Comparison of ENCODE assay signal across 8 cellular contexts in the genomic region with DNA sequence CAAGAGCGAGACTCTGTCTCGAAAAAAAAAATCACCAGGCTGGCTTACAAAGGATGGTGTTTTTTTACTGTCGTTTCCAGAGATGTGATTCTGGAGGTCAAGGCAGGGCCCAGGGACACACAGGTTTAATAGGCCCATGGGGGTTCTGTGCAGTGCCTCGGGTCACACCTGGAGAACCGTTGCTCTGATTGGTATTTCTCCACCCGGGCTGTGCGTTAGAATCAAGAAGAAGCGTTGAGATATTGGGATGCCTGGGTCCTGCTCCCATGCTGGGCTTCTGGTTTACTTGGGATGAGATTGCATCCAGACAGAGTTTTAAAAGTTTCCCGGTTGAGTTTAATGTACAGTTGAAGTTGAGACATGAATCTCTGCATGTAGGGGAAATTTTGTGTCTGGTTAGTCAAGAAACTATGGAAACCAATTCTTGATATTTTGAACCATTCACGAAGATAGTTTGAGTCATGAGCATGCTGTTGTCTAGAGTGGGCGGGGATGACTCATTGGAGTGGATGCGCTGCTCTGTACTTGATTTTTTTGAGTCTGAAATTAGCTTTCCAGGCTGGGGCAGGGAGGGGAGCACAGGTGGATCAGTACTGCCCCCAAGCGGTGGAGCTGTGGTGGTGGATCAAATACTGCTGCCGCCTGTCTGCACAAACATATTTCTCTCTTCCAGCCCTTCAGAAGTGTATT. TPM values are rescaled to one million over a fixed set of nuclear protein-coding genes. Genes with fewer than 3 reads are reported as not detected.
DNase-seq lines count a peak whose midpoint lies in the region; ATAC-seq and TF ChIP-seq lines count a peak whose summit lies in the region.

No MANE protein-coding gene starts in this region.

- no peak overlapping the region for H3K9ac ChIP-seq in colonic mucosa (ENCODE audit: low read depth in 2 of 2, low read length in 2 of 2)

- TF ChIP-seq CTCF in colonic mucosa (IDR thresholded peaks at IDR 0.05): peak; percentile 84

- no peaks in the 10 kb centered on the region for H3K27me3 ChIP-seq in colonic mucosa

- H3K27ac ChIP-seq in colonic mucosa: peak overlapping the region; percentile 22

- no peaks in the 10 kb centered on the region for H3K36me3 ChIP-seq in colonic mucosa

- ATAC-seq in GM18858 (IDR thresholded peaks at IDR 0.05; ENCODE audit: unreplicated experiment): peak; percentile 93
- peak; percentile 77 for ATAC-seq in HG03095 (IDR thresholded peaks at IDR 0.05; ENCODE audit: unreplicated experiment)

- no peak overlapping the region for H3K4me3 ChIP-seq in colonic mucosa

- intact Hi-C loops in colonic mucosa (cut with DNase I): loop anchor here (2.0 to 10.0 kb wide), 2 partner anchors 107 to 449 kb away; a partner anchor contains a TSS

- no peaks in the 10 kb centered on the region for H3K9me3 ChIP-seq in colonic mucosa

- no peaks in the 10 kb centered on the region for H3K4me1 ChIP-seq in colonic mucosa

- DNase-seq in AG08396 (ENCODE audit: low spot score) (peak; percentile 94), NCI-H345 treated with DMSO at 0.1 percent for 48 hours (lab: John Stamatoyannopoulos, UW; ENCODE audit: unreplicated experiment) (peak; percentile 73), colonic mucosa (peak; percentile 55), medulla oblongata (ENCODE audit: extremely low spot score) (peak; percentile 84)
- DNase-seq in activated CD4-positive, alpha-beta T cell treated with anti-CD3 and anti-CD28 coated beads for 24 hours (ENCODE audit: low read depth in 2 of 2): peak; percentile 86 to 91
- DNase-seq in stimulated activated CD8-positive, alpha-beta memory T cell treated with anti-CD3 and anti-CD28 coated beads, Interleukin-12 subunit alpha, Interleukin-12 subunit beta, amount 100 ng/mL, for 24 hours (ENCODE audit: extremely low read depth): peak; percentile 77

RNA-seq across cellular contexts. Expression of gene GREB1, which starts 50.1 kb away (rescaled TPM):
- 1 to 10 TPM in 1 of 2 donors, under 1 TPM in 1; 0.77 to 1.1 TPM for total RNA-seq in colonic mucosa
